Comparison of ENCODE assay signal across 16 cellular contexts in the genomic region with DNA sequence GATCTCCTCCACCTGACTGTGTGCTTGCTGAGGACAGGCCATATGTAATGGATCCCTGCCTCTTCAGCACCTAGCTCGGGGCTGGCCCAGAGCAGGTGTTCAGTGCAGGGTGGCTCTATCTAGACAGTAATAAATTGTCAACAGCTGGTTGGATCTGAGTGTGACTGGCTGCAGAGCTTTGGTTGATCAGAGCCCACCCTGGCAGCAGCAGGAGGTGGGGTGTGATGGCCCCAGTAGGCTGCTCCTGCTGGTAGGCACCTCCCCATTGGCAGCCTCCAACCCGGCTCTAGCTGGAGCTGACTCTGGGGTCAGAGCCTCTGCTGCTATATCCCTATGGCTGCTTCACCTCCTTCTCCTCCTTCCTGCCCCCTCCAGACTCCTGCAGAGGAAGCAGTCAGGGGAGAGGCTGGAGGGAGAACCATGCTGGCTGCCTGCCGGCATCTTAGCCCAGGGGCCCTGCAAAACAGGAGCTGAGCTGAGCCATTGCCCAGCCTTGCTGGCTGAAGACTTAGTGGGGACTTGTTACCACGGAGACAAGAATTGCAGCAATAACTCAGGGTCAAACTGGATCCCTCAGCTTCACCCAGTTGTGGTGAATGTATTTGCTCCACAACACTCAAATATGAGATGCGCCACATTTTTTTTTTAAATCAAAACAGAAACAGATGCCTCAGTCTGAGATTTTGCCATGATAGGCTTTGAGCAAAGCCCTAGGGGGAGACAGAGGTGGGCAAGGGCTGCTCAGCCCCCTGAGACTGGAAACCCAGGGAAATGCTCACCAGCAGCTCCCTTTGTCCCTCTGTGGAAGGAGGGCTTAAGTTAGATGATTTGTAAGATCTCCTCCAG. TPM values are rescaled to one million over a fixed set of nuclear protein-coding genes. Genes with fewer than 3 reads are reported as not detected.
DNase-seq lines count a peak whose midpoint lies in the region; ATAC-seq and TF ChIP-seq lines count a peak whose summit lies in the region.
"Had no signal": no experiment of that assay in that cellular context is flagged by ENCODE, and none has a peak within 500 bp of the region (broad histone marks: within the 10 kb centered on the region; RNA-seq: fewer than 3 reads in every experiment).

No MANE protein-coding gene starts in this region.

- no peaks in the 10 kb centered on the region for H3K9me3 Mint-ChIP-seq in GM23338
- no peaks in the 10 kb centered on the region for H3K9me3 Mint-ChIP-seq in activated T-helper 2 cell treated with anti-CD3 and anti-CD28 coated beads, Interferon-gamma antibody, Interleukin-2, Interleukin-4, amounts not matched to agents 10 μg/mL and 5 μg/mL and 100 μg/mL, durations not matched to agents 14 hours and 24 hours and 36 hours
- H3K9me3 Mint-ChIP-seq: activated naive CD8-positive, alpha-beta T cell treated with anti-CD3 and anti-CD28 coated beads for 36 hours had no signal

- H3K9me2 ChIP-seq in GM23338 (ENCODE audit: insufficient read depth) = no peaks in the 10 kb centered on the region

- no peak overlapping the region for H3K4me3 ChIP-seq in GM23338
- H3K4me3 ChIP-seq: GM12878, HAP-1, heart left ventricle, stomach had no signal

- intact Hi-C loops in activated T-helper 2 cell treated with anti-CD3 and anti-CD28 coated beads, Interferon-gamma antibody, Interleukin-2, Interleukin-4, amounts not matched to agents 10 μg/mL and 5 μg/mL and 100 μg/mL, durations not matched to agents 14 hours and 24 hours and 36 hours (cut with micrococcal nuclease) = no loop called here

- H3K27me3 Mint-ChIP-seq in GM23338 (ENCODE audit: insufficient read depth, low read depth, poor library complexity) = peaks cover 14% of the 10 kb centered on the region
- no peaks in the 10 kb centered on the region for H3K27me3 Mint-ChIP-seq in activated T-helper 2 cell treated with anti-CD3 and anti-CD28 coated beads, Interferon-gamma antibody, Interleukin-2, Interleukin-4, amounts not matched to agents 10 μg/mL and 5 μg/mL and 100 μg/mL, durations not matched to agents 14 hours and 24 hours and 36 hours (ENCODE audit: low read depth)

- peaks cover 13% of the 10 kb centered on the region; the same call in 1 of the 2 replicates for H3K4me1 ChIP-seq in GM23338 (ENCODE audit: insufficient read depth)
- H3K4me1 ChIP-seq: HAP-1, heart left ventricle, stomach had no signal

- 0 out of 2 replicates have a peak overlapping the region, but pooled peaks have one; percentile 18 for H3K27ac ChIP-seq in GM23338 (ENCODE audit: low read depth)
- H3K27ac ChIP-seq: heart left ventricle had no signal

- H4K20me1 ChIP-seq in GM23338 (replicated peaks; ENCODE audit: insufficient read depth) = no peaks in the 10 kb centered on the region; the same call in 1 of the 2 replicates

- H3K36me3 Mint-ChIP-seq in GM23338 (ENCODE audit: low read depth) = no peaks in the 10 kb centered on the region
- H3K36me3 Mint-ChIP-seq in activated T-helper 2 cell treated with anti-CD3 and anti-CD28 coated beads, Interferon-gamma antibody, Interleukin-2, Interleukin-4, amounts not matched to agents 10 μg/mL and 5 μg/mL and 100 μg/mL, durations not matched to agents 14 hours and 24 hours and 36 hours (ENCODE audit: low read depth) = no peaks in the 10 kb centered on the region
- H3K36me3 Mint-ChIP-seq: activated naive CD8-positive, alpha-beta T cell treated with anti-CD3 and anti-CD28 coated beads for 36 hours had no signal

- H3K36me3 ChIP-seq in GM23338 (ENCODE audit: insufficient read depth) = no peaks in the 10 kb centered on the region
- H3K36me3 ChIP-seq: HAP-1, heart left ventricle, stomach had no signal

- 0 out of 2 replicates have a peak overlapping the region, but pooled peaks have one; percentile 8 for H3K27ac Mint-ChIP-seq in GM23338
- H3K27ac Mint-ChIP-seq in activated T-helper 2 cell treated with anti-CD3 and anti-CD28 coated beads, Interferon-gamma antibody, Interleukin-2, Interleukin-4, amounts not matched to agents 10 μg/mL and 5 μg/mL and 100 μg/mL, durations not matched to agents 14 hours and 24 hours and 36 hours = no peak overlapping the region
- H3K27ac Mint-ChIP-seq: activated naive CD8-positive, alpha-beta T cell treated with anti-CD3 and anti-CD28 coated beads for 36 hours had no signal

- DNase-seq in GM23338 (ENCODE audit: low spot score) (no peak), NCI-H2196 (lab: John Stamatoyannopoulos, UW; ENCODE audit: unreplicated experiment) (peak; percentile 79), astrocyte of the hippocampus (ENCODE audit: low read depth, low spot score) (peak; percentile 24), occipital lobe (lab: John Stamatoyannopoulos, UW) (peak; percentile 26), NCI-H774 (lab: John Stamatoyannopoulos, UW) (no peak)
- DNase-seq in effector CD8-positive, alpha-beta T cell (lab: John Stamatoyannopoulos, UW) = no peak
- no peak for DNase-seq in activated T-helper 2 cell treated with anti-CD3 and anti-CD28 coated beads, Interferon-gamma antibody, Interleukin-2, Interleukin-4, amounts not matched to agents 10 μg/mL and 5 μg/mL and 100 μg/mL, durations not matched to agents 14 hours and 24 hours and 36 hours (ENCODE audit: low spot score)
- DNase-seq: activated naive CD8-positive, alpha-beta T cell treated with anti-CD3 and anti-CD28 coated beads for 36 hours; Calu3; heart left ventricle; stimulated activated CD4-positive, alpha-beta T cell treated with anti-CD3 and anti-CD28 coated beads, Interleukin-4, amount 100 ng/mL, for 24 hours; stomach; T-helper 2 cell had no signal

- no peak overlapping the region for H3K4me2 ChIP-seq in GM23338

- H3F3A ChIP-seq in GM23338 (replicated peaks; ENCODE audit: low read depth) = 0 out of 2 replicates have a peak, but pooled peaks cover 4% of the 10 kb centered on the region

- no peak overlapping the region for H2AFZ ChIP-seq in GM23338

- H3K4me1 Mint-ChIP-seq in GM23338 = peaks cover 39% of the 10 kb centered on the region
- H3K4me1 Mint-ChIP-seq in activated T-helper 2 cell treated with anti-CD3 and anti-CD28 coated beads, Interferon-gamma antibody, Interleukin-2, Interleukin-4, amounts not matched to agents 10 μg/mL and 5 μg/mL and 100 μg/mL, durations not matched to agents 14 hours and 24 hours and 36 hours (ENCODE audit: low read depth) = no peaks in the 10 kb centered on the region
- H3K4me1 Mint-ChIP-seq: activated naive CD8-positive, alpha-beta T cell treated with anti-CD3 and anti-CD28 coated beads for 36 hours had no signal

- TF ChIP-seq CTCF in GM23338 (conservative IDR thresholded peaks at IDR 0.05; ENCODE audit: low read depth in 2 of 2) = no peak

- H3K4me3 Mint-ChIP-seq in GM23338 = no peak overlapping the region
- H3K4me3 Mint-ChIP-seq in activated T-helper 2 cell treated with anti-CD3 and anti-CD28 coated beads, Interferon-gamma antibody, Interleukin-2, Interleukin-4, amounts not matched to agents 10 μg/mL and 5 μg/mL and 100 μg/mL, durations not matched to agents 14 hours and 24 hours and 36 hours (ENCODE audit: low read depth) = no peak overlapping the region
- H3K4me3 Mint-ChIP-seq: activated naive CD8-positive, alpha-beta T cell treated with anti-CD3 and anti-CD28 coated beads for 36 hours had no signal

- no peaks in the 10 kb centered on the region for H3K79me2 ChIP-seq in GM23338 (replicated peaks; ENCODE audit: insufficient read depth)

- no peaks in the 10 kb centered on the region for H3K27me3 ChIP-seq in GM23338 (ENCODE audit: insufficient read depth)

- ATAC-seq in GM23338 = peak; percentile 17
- no peak for ATAC-seq in HG03439 (IDR thresholded peaks at IDR 0.05; ENCODE audit: unreplicated experiment)
- ATAC-seq: GM12878, heart left ventricle had no signal

TF ChIP-seq in GM23338, 12 proteins besides CTCF, POLR2A, EP300 and RAD21:
- TF ChIP-seq ZNF331 (CRISPR knock-in tag; IDR thresholded peaks at IDR 0.05; ENCODE audit: low read depth) = no peak
- TF ChIP-seq, protein P1, sequence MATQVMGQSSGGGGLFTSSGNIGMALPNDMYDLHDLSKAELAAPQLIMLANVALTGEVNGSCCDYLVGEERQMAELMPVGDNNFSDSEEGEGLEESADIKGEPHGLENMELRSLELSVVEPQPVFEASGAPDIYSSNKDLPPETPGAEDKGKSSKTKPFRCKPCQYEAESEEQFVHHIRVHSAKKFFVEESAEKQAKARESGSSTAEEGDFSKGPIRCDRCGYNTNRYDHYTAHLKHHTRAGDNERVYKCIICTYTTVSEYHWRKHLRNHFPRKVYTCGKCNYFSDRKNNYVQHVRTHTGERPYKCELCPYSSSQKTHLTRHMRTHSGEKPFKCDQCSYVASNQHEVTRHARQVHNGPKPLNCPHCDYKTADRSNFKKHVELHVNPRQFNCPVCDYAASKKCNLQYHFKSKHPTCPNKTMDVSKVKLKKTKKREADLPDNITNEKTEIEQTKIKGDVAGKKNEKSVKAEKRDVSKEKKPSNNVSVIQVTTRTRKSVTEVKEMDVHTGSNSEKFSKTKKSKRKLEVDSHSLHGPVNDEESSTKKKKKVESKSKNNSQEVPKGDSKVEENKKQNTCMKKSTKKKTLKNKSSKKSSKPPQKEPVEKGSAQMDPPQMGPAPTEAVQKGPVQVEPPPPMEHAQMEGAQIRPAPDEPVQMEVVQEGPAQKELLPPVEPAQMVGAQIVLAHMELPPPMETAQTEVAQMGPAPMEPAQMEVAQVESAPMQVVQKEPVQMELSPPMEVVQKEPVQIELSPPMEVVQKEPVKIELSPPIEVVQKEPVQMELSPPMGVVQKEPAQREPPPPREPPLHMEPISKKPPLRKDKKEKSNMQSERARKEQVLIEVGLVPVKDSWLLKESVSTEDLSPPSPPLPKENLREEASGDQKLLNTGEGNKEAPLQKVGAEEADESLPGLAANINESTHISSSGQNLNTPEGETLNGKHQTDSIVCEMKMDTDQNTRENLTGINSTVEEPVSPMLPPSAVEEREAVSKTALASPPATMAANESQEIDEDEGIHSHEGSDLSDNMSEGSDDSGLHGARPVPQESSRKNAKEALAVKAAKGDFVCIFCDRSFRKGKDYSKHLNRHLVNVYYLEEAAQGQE (IDR thresholded peaks at IDR 0.05; ENCODE audit: unreplicated experiment) = no peak
- TF ChIP-seq ZNF114 (CRISPR knock-in tag; IDR thresholded peaks at IDR 0.05) = no peak
- no peak for TF ChIP-seq POLR2AphosphoS5 (IDR thresholded peaks at IDR 0.05; ENCODE audit: low read depth)
- TF ChIP-seq STAT1 (IDR thresholded peaks at IDR 0.05; ENCODE audit: unreplicated experiment) = no peak
- TF ChIP-seq JUNB (IDR thresholded peaks at IDR 0.05; ENCODE audit: unreplicated experiment) = no peak
- no peak for TF ChIP-seq NANOG (IDR thresholded peaks at IDR 0.05; ENCODE audit: borderline replicate concordance)
- TF ChIP-seq EZH2phosphoT487 (IDR thresholded peaks at IDR 0.05; ENCODE audit: unreplicated experiment) = no peak
- TF ChIP-seq EZH2 (IDR thresholded peaks at IDR 0.05; ENCODE audit: low read depth, unreplicated experiment) = no peak

RNA-seq across cellular contexts. Expression of a gene that starts 22.2 kb away (rescaled TPM):
- total RNA-seq in GM23338 (2014; rRNA removed; shearing (Covaris generic)) = 6.3 and 6.4 TPM in 2 replicates
- 1.2 and 2.1 TPM in 2 replicates for polyA plus RNA-seq in GM23338 (2016; fragmentation: Nextera tagmentation; extraction: Ambion mirVana)
- total RNA-seq in occipital lobe = 10.8 TPM
- total RNA-seq in activated T-helper 2 cell treated with anti-CD3 and anti-CD28 coated beads, Interferon-gamma antibody, Interleukin-2, Interleukin-4, amounts not matched to agents 10 μg/mL and 5 μg/mL and 100 μg/mL, durations not matched to agents 14 hours and 24 hours and 36 hours = 0.53 and 1.0 TPM in 2 replicates

Comparison
In these comparisons a context has a peak if more than half of its experiments do, and no peak if none do; other contexts are left out.
1. DNase-seq: peak in NCI-H2196 (single experiment), astrocyte of the hippocampus (single experiment) and occipital lobe (single experiment); none in GM23338 (single experiment), effector CD8-positive, alpha-beta T cell (single experiment), activated T-helper 2 cell treated with anti-CD3 and anti-CD28 coated beads, Interferon-gamma antibody, Interleukin-2, Interleukin-4, amounts not matched to agents 10 μg/mL and 5 μg/mL and 100 μg/mL, durations not matched to agents 14 hours and 24 hours and 36 hours (single experiment) and NCI-H774 (single experiment).